2 cellular contexts compared by ENCODE assay signal in genomic region chrX:25016938-25017598, GRCh38.
TF ChIP-seq lines count a peak whose summit lies in the region.

No MANE protein-coding gene starts in this region.

TF ChIP-seq in SK-N-SH, 30 proteins besides CTCF, POLR2A, EP300 and RAD21 (continued from another document):
- TF ChIP-seq, protein P1, sequence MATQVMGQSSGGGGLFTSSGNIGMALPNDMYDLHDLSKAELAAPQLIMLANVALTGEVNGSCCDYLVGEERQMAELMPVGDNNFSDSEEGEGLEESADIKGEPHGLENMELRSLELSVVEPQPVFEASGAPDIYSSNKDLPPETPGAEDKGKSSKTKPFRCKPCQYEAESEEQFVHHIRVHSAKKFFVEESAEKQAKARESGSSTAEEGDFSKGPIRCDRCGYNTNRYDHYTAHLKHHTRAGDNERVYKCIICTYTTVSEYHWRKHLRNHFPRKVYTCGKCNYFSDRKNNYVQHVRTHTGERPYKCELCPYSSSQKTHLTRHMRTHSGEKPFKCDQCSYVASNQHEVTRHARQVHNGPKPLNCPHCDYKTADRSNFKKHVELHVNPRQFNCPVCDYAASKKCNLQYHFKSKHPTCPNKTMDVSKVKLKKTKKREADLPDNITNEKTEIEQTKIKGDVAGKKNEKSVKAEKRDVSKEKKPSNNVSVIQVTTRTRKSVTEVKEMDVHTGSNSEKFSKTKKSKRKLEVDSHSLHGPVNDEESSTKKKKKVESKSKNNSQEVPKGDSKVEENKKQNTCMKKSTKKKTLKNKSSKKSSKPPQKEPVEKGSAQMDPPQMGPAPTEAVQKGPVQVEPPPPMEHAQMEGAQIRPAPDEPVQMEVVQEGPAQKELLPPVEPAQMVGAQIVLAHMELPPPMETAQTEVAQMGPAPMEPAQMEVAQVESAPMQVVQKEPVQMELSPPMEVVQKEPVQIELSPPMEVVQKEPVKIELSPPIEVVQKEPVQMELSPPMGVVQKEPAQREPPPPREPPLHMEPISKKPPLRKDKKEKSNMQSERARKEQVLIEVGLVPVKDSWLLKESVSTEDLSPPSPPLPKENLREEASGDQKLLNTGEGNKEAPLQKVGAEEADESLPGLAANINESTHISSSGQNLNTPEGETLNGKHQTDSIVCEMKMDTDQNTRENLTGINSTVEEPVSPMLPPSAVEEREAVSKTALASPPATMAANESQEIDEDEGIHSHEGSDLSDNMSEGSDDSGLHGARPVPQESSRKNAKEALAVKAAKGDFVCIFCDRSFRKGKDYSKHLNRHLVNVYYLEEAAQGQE (IDR thresholded peaks at IDR 0.05; ENCODE audit: low read depth, low read length): no peak
- no peak for TF ChIP-seq ELF1 (IDR thresholded peaks at IDR 0.05)
- TF ChIP-seq RXRA (IDR thresholded peaks at IDR 0.05; ENCODE audit: borderline replicate concordance, low read depth): no peak
- TF ChIP-seq TCF12 (IDR thresholded peaks at IDR 0.05): no peak
- TF ChIP-seq JUND (IDR thresholded peaks at IDR 0.05): no peak
- TF ChIP-seq USF2 (IDR thresholded peaks at IDR 0.05; ENCODE audit: borderline replicate concordance, low read depth, low read length): no peak
- TF ChIP-seq GABPA (IDR thresholded peaks at IDR 0.05; ENCODE audit: low read depth): no peak

TF ChIP-seq in SK-N-SH treated with all-trans-retinoic acid at 6 μM for 48 hours, 23 proteins besides CTCF, POLR2A, EP300 and RAD21 (continued from another document):
- TF ChIP-seq, protein P2, sequence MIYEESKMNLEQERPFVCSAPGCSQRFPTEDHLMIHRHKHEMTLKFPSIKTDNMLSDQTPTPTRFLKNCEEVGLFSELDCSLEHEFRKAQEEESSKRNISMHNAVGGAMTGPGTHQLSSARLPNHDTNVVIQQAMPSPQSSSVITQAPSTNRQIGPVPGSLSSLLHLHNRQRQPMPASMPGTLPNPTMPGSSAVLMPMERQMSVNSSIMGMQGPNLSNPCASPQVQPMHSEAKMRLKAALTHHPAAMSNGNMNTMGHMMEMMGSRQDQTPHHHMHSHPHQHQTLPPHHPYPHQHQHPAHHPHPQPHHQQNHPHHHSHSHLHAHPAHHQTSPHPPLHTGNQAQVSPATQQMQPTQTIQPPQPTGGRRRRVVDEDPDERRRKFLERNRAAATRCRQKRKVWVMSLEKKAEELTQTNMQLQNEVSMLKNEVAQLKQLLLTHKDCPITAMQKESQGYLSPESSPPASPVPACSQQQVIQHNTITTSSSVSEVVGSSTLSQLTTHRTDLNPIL (CRISPR knock-in tag; IDR thresholded peaks at IDR 0.05; ENCODE audit: low read depth): no peak
- TF ChIP-seq ZNF565 (CRISPR knock-in tag; conservative IDR thresholded peaks at IDR 0.05; ENCODE audit: low read depth): no peak
- TF ChIP-seq ESRRG (CRISPR knock-in tag; IDR thresholded peaks at IDR 0.05): no peak
- TF ChIP-seq TOX (CRISPR knock-in tag; IDR thresholded peaks at IDR 0.05; ENCODE audit: borderline replicate concordance): no peak
- TF ChIP-seq RARB (CRISPR knock-in tag; IDR thresholded peaks at IDR 0.05): no peak
- TF ChIP-seq CSDC2 (CRISPR knock-in tag; IDR thresholded peaks at IDR 0.05): no peak
- TF ChIP-seq PPARA (CRISPR knock-in tag; IDR thresholded peaks at IDR 0.05; ENCODE audit: borderline replicate concordance): no peak
- no peak for TF ChIP-seq ZNF70 (CRISPR knock-in tag; IDR thresholded peaks at IDR 0.05)
- TF ChIP-seq SNAI2 (CRISPR knock-in tag; IDR thresholded peaks at IDR 0.05): no peak
- TF ChIP-seq, protein P3, sequence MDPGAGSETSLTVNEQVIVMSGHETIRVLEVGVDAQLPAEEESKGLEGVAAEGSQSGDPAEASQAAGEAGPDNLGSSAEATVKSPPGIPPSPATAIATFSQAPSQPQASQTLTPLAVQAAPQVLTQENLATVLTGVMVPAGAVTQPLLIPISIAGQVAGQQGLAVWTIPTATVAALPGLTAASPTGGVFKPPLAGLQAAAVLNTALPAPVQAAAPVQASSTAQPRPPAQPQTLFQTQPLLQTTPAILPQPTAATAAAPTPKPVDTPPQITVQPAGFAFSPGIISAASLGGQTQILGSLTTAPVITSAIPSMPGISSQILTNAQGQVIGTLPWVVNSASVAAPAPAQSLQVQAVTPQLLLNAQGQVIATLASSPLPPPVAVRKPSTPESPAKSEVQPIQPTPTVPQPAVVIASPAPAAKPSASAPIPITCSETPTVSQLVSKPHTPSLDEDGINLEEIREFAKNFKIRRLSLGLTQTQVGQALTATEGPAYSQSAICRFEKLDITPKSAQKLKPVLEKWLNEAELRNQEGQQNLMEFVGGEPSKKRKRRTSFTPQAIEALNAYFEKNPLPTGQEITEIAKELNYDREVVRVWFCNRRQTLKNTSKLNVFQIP (CRISPR knock-in tag; IDR thresholded peaks at IDR 0.05; ENCODE audit: borderline replicate concordance, low read depth): no peak
- no peak for TF ChIP-seq ZNF8 (CRISPR knock-in tag; IDR thresholded peaks at IDR 0.05)
- TF ChIP-seq GLIS3 (CRISPR knock-in tag; IDR thresholded peaks at IDR 0.05): no peak
- TF ChIP-seq ZFP3 (CRISPR knock-in tag; IDR thresholded peaks at IDR 0.05): no peak
- TF ChIP-seq OSR1 (CRISPR knock-in tag; IDR thresholded peaks at IDR 0.05): no peak
- no peak for TF ChIP-seq ISL1 (CRISPR knock-in tag; IDR thresholded peaks at IDR 0.05)
